ENCODE assay signal across 8 cellular contexts in the genomic region with DNA sequence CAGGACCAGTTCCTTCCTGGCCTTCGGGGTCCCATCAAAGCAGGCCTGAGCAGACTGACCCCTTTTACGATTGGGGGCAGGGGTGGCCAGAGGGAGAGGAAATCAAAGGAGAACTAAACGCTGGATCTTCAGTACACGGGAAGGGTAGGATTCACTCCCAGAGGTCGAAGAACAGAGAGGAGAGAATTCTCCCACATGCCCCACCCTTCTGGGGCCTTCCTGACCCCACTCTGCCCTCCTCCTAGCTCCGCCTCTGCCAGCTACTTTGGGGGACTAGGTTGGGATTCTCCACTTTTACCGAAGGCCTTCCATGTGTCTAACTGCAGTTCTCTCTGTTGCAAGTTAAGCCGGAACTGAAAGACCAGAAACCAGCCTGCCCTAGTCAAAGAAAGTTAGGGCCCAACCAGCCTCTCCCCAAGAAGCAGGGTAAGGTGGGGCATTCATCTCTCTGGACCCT. TPM values are rescaled to one million over a fixed set of nuclear protein-coding genes. Genes with fewer than 3 reads are reported as not detected.
DNase-seq lines count a peak whose midpoint lies in the region; ATAC-seq lines count a peak whose summit lies in the region.

No MANE protein-coding gene starts in this region.

- peak overlapping the region; percentile 88 to 96 (median 94) for H3K4me3 ChIP-seq in BLaER1 treated with 17β-estradiol and CSF1 and Interleukin-3, amounts not matched to agents 10 nM and 100 nM
- peak overlapping the region; percentile 74 to 88 (median 85) for H3K4me3 ChIP-seq in skeletal muscle tissue (ENCODE audit: low read length in 3 of 3)

- peak overlapping the region; percentile 95 to 100 (median 98) for H3K9ac ChIP-seq in BLaER1 treated with 17β-estradiol and CSF1 and Interleukin-3, amounts not matched to agents 10 nM and 100 nM
- peak overlapping the region; percentile 85 to 98 (median 92) for H3K9ac ChIP-seq in skeletal muscle tissue (ENCODE audit: low read depth in 1 of 3, low read length in 3 of 3)

- intact Hi-C loops in left cardiac atrium (cut with DNase I), result loop anchor here in 1 of 2 donors (5.0 kb wide), 1 partner anchor 37 kb away; a partner anchor contains a TSS

- DNase-seq in activated naive CD4-positive, alpha-beta T cell treated with anti-CD3 and anti-CD28 coated beads, Interleukin-2, amount 10 ng/mL, durations not matched to agents 7 days and 5 days, result peak; percentile 49
- no peak for DNase-seq in left cardiac atrium
- no peak for DNase-seq in NCI-H526 treated with DMSO at 0.1 percent for 48 hours (lab: John Stamatoyannopoulos, UW)
- DNase-seq in LoVo (ENCODE audit: low spot score), result no peak

- ATAC-seq in left cardiac atrium (peak; percentile 13 to 25), HG02981 (IDR thresholded peaks at IDR 0.05; ENCODE audit: unreplicated experiment) (no peak)

- H3K27me3 ChIP-seq in BLaER1 treated with 17β-estradiol and CSF1 and Interleukin-3, amounts not matched to agents 10 nM and 100 nM, result no peaks in the 10 kb centered on the region
- no peaks in the 10 kb centered on the region for H3K27me3 ChIP-seq in skeletal muscle tissue (ENCODE audit: control insufficient read depth in 3 of 3, insufficient read depth in 3 of 3, low read length in 3 of 3)

- H3K9me3 Mint-ChIP-seq in IgD-negative memory B cell, result no peaks in the 10 kb centered on the region
- H3K9me3 Mint-ChIP-seq in activated naive CD4-positive, alpha-beta T cell treated with anti-CD3 and anti-CD28 coated beads, Interleukin-2, amount 10 ng/mL, durations not matched to agents 7 days and 5 days, result no peaks in the 10 kb centered on the region

- H3K36me3 ChIP-seq in BLaER1 treated with 17β-estradiol and CSF1 and Interleukin-3, amounts not matched to agents 10 nM and 100 nM, result peaks cover 3 to 15% (median 8%) of the 10 kb centered on the region in 11 experiments; a peak in 17 of 22 replicates
- H3K36me3 ChIP-seq in skeletal muscle tissue (ENCODE audit: control insufficient read depth in 3 of 3, insufficient read depth in 3 of 3, low read length in 3 of 3), result peaks cover 0 to 3% (median 0%) of the 10 kb centered on the region in 3 donors

- peaks cover 10% of the 10 kb centered on the region for H3K36me3 Mint-ChIP-seq in IgD-negative memory B cell
- peaks cover 41% of the 10 kb centered on the region for H3K36me3 Mint-ChIP-seq in activated naive CD4-positive, alpha-beta T cell treated with anti-CD3 and anti-CD28 coated beads, Interleukin-2, amount 10 ng/mL, durations not matched to agents 7 days and 5 days

- peak overlapping the region; percentile 87 to 97 (median 95) for H3K27ac Mint-ChIP-seq in IgD-negative memory B cell
- peak overlapping the region; percentile 89 for H3K27ac Mint-ChIP-seq in activated naive CD4-positive, alpha-beta T cell treated with anti-CD3 and anti-CD28 coated beads, Interleukin-2, amount 10 ng/mL, durations not matched to agents 7 days and 5 days

- CTCF ChIA-PET in activated naive CD4-positive, alpha-beta T cell treated with anti-CD3 and anti-CD28 coated beads, Interleukin-2, amount 10 ng/mL, durations not matched to agents 7 days and 5 days (lab: Charles Lee), result interaction anchor here (0.7 to 12.7 kb wide), 8 partner anchors 9 to 45 kb away, joined by 3 to 98 read pairs (median 8); a partner anchor contains a TSS

- peaks cover 27 to 39% (median 35%) of the 10 kb centered on the region in 11 experiments for H4K20me1 ChIP-seq in BLaER1 treated with 17β-estradiol and CSF1 and Interleukin-3, amounts not matched to agents 10 nM and 100 nM

- peaks cover 63 to 74% (median 71%) of the 10 kb centered on the region in 10 experiments for H3K4me1 ChIP-seq in BLaER1 treated with 17β-estradiol and CSF1 and Interleukin-3, amounts not matched to agents 10 nM and 100 nM
- peaks cover 77 to 89% (median 81%) of the 10 kb centered on the region in 3 donors for H3K4me1 ChIP-seq in skeletal muscle tissue (ENCODE audit: control insufficient read depth in 3 of 3, insufficient read depth in 3 of 3, low read length in 3 of 3)

- H3K27ac ChIP-seq in BLaER1 treated with 17β-estradiol and CSF1 and Interleukin-3, amounts not matched to agents 10 nM and 100 nM, result peak overlapping the region; percentile 93 to 100 (median 98)
- peak overlapping the region; percentile 99 for H3K27ac ChIP-seq in skeletal muscle tissue (ENCODE audit: low read depth, low read length)

- H3K4me1 Mint-ChIP-seq in IgD-negative memory B cell, result peaks cover 37 to 60% (median 55%) of the 10 kb centered on the region in 3 donors
- peaks cover 68% of the 10 kb centered on the region for H3K4me1 Mint-ChIP-seq in activated naive CD4-positive, alpha-beta T cell treated with anti-CD3 and anti-CD28 coated beads, Interleukin-2, amount 10 ng/mL, durations not matched to agents 7 days and 5 days

- no peaks in the 10 kb centered on the region for H3K27me3 Mint-ChIP-seq in IgD-negative memory B cell
- no peaks in the 10 kb centered on the region for H3K27me3 Mint-ChIP-seq in activated naive CD4-positive, alpha-beta T cell treated with anti-CD3 and anti-CD28 coated beads, Interleukin-2, amount 10 ng/mL, durations not matched to agents 7 days and 5 days

- H3K4me2 ChIP-seq in BLaER1 treated with 17β-estradiol and CSF1 and Interleukin-3, amounts not matched to agents 10 nM and 100 nM, result peak overlapping the region; percentile 92 to 100 (median 98)

- H3K4me3 Mint-ChIP-seq in IgD-negative memory B cell, result peak overlapping the region; percentile 84 to 99 (median 96)
- peak overlapping the region; percentile 100 for H3K4me3 Mint-ChIP-seq in activated naive CD4-positive, alpha-beta T cell treated with anti-CD3 and anti-CD28 coated beads, Interleukin-2, amount 10 ng/mL, durations not matched to agents 7 days and 5 days

- no peaks in the 10 kb centered on the region for H3K9me3 ChIP-seq in BLaER1 treated with 17β-estradiol and CSF1 and Interleukin-3, amounts not matched to agents 10 nM and 100 nM (replicated peaks in 1 of 11)
- H3K9me3 ChIP-seq in skeletal muscle tissue (ENCODE audit: control insufficient read depth in 3 of 3, low read length in 3 of 3), result no peaks in the 10 kb centered on the region

RNA-seq across cellular contexts. Expression of a gene that starts 0.7 kb away (rescaled TPM):
- polyA plus RNA-seq in IgD-negative memory B cell, result 43.9 TPM
- total RNA-seq in left cardiac atrium (10 to 100 TPM; 63.4 to 70.8 TPM), skeletal muscle tissue (135 TPM)

RNA-seq across cellular contexts. Expression of a gene that starts 37.6 kb away (rescaled TPM):
- polyA plus RNA-seq in IgD-negative memory B cell, result 0.78 TPM
- total RNA-seq in left cardiac atrium (not detected), skeletal muscle tissue (not detected)

RNA-seq across cellular contexts. Expression of a gene that starts 41.8 kb away (rescaled TPM):
- 257 TPM for polyA plus RNA-seq in IgD-negative memory B cell
- 100 to 1,000 TPM; 101 to 127 TPM for total RNA-seq in left cardiac atrium
- total RNA-seq in skeletal muscle tissue, result 276 TPM

RNA-seq across cellular contexts. Expression of a gene that starts 44.8 kb away (rescaled TPM):
- 8.0 TPM for polyA plus RNA-seq in IgD-negative memory B cell
- total RNA-seq in left cardiac atrium, result 10 to 100 TPM; 21.0 to 27.8 TPM
- 26.6 TPM for total RNA-seq in skeletal muscle tissue
